In genomic region chr17:61863801-61864126, GRCh38 we compare ENCODE assay signal across 8 cellular contexts.
DNase-seq lines count a peak whose midpoint lies in the region; ATAC-seq and TF ChIP-seq lines count a peak whose summit lies in the region.

No MANE protein-coding gene starts in this region.

- no peaks in the 10 kb centered on the region for H3K9me3 ChIP-seq in BLaER1
- no peaks in the 10 kb centered on the region for H3K9me3 ChIP-seq in Loucy (ENCODE audit: insufficient read depth, low read depth, low read length)
- no peaks in the 10 kb centered on the region for H3K9me3 ChIP-seq in endocrine pancreas (ENCODE audit: control insufficient read depth, low read length)

- ATAC-seq in GM21526 (IDR thresholded peaks at IDR 0.05; ENCODE audit: low FRiP score, unreplicated experiment) (peak; percentile 11), GM18867 (IDR thresholded peaks at IDR 0.05; ENCODE audit: unreplicated experiment) (no peak)

- H3K4me1 Mint-ChIP-seq in nephron progenitor cell, result peaks cover 45% of the 10 kb centered on the region

- peak overlapping the region; percentile 94 for H2AFZ ChIP-seq in Loucy (ENCODE audit: low read length)

- peak overlapping the region; percentile 97 for H3K27ac Mint-ChIP-seq in nephron progenitor cell

- H3K4me1 ChIP-seq in BLaER1 (peaks cover 45% of the 10 kb centered on the region), Loucy (ENCODE audit: insufficient read depth, low read length, poor library complexity, severe bottlenecking) (peaks cover 40% of the 10 kb centered on the region), endocrine pancreas (ENCODE audit: control insufficient read depth, insufficient read depth, low read length) (no peaks in the 10 kb centered on the region)

- H3K4me3 Mint-ChIP-seq in nephron progenitor cell, result peak overlapping the region; percentile 97

- TF ChIP-seq CTCF in Loucy (conservative IDR thresholded peaks at IDR 0.05; ENCODE audit: low read length), result no peak
- TF ChIP-seq CTCF in nephron progenitor cell (IDR thresholded peaks at IDR 0.05), result no peak

- H4K20me1 ChIP-seq in BLaER1, result no peaks in the 10 kb centered on the region
- H4K20me1 ChIP-seq in Loucy (ENCODE audit: insufficient read depth, low read length, poor library complexity, severe bottlenecking), result peaks cover 7% of the 10 kb centered on the region

- H3K27me3 ChIP-seq in BLaER1, result no peaks in the 10 kb centered on the region
- H3K27me3 ChIP-seq in Loucy (ENCODE audit: insufficient read depth, low read length, poor library complexity, severe bottlenecking), result no peaks in the 10 kb centered on the region
- no peaks in the 10 kb centered on the region for H3K27me3 ChIP-seq in endocrine pancreas (ENCODE audit: control insufficient read depth, insufficient read depth, low read length)

- H3K4me3 ChIP-seq in BLaER1, result peak overlapping the region; percentile 80
- peak overlapping the region; percentile 80 for H3K4me3 ChIP-seq in Loucy (ENCODE audit: low read length, poor library complexity, severe bottlenecking)
- peak overlapping the region; percentile 93 for H3K4me3 ChIP-seq in endocrine pancreas (ENCODE audit: control insufficient read depth, insufficient read depth, low read length)

- peaks cover 42% of the 10 kb centered on the region for H3K79me2 ChIP-seq in Loucy (ENCODE audit: insufficient read depth, low read length)

- no peaks in the 10 kb centered on the region for H3K9me2 ChIP-seq in Loucy (replicated peaks; ENCODE audit: low read depth, low read length)

- H3K36me3 ChIP-seq in BLaER1, result peaks cover 25% of the 10 kb centered on the region
- H3K36me3 ChIP-seq in Loucy (ENCODE audit: insufficient read depth, low read length), result peaks cover 14% of the 10 kb centered on the region; the same call in 1 of the 2 replicates
- no peaks in the 10 kb centered on the region for H3K36me3 ChIP-seq in endocrine pancreas (ENCODE audit: control insufficient read depth, insufficient read depth, low read length)

- H3K9me3 Mint-ChIP-seq in nephron progenitor cell, result no peaks in the 10 kb centered on the region

- H3K27me3 Mint-ChIP-seq in nephron progenitor cell (ENCODE audit: low read depth, poor library complexity), result no peaks in the 10 kb centered on the region

- peak overlapping the region; percentile 93 for H3K9ac ChIP-seq in BLaER1
- peak overlapping the region; percentile 79 for H3K9ac ChIP-seq in Loucy (ENCODE audit: low read depth, low read length, poor library complexity, severe bottlenecking)
- peak overlapping the region; percentile 55 for H3K9ac ChIP-seq in endocrine pancreas (ENCODE audit: control insufficient read depth, insufficient read depth, low read length)

- H3F3A ChIP-seq in Loucy (ENCODE audit: low read depth), result 0 out of 2 replicates have a peak, but pooled peaks cover 3% of the 10 kb centered on the region

- DNase-seq in nephron progenitor cell (no peak), NCI-H2081 treated with DMSO at 0.1 percent for 48 hours (lab: John Stamatoyannopoulos, UW) (no peak)
- DNase-seq in stimulated activated naive CD4-positive, alpha-beta T cell (lab: John Stamatoyannopoulos, UW), result no peak

- H3K27ac ChIP-seq in BLaER1, result peak overlapping the region; percentile 53; the same call in 1 of the 2 replicates

- H3K4me2 ChIP-seq in BLaER1 (peak overlapping the region; percentile 79), Loucy (ENCODE audit: low read depth, low read length, poor library complexity, severe bottlenecking) (peak overlapping the region; percentile 90)

- peaks cover 21% of the 10 kb centered on the region for H3K36me3 Mint-ChIP-seq in nephron progenitor cell (ENCODE audit: low read depth)
